Comparison of ENCODE assay signal across 24 cellular contexts in the genomic region with DNA sequence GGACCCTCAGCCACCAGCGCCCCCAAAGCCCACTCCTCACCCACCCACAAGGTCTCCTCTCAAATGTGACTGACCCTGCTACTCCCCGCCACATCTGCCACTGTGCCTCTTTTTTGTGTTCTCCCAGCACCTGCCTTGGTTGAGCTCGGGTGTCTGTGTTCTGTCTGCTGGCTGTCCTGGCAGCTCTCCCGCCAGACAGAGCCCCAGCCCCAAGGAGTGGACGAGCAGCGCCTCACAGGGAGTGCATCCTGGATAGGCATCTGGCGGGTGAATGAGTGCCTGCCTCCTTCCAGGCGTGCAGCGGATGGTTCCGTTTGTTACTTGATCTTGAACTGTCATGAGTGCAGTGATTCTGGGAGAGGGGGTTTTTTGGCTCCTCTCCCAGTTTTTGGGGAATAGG.
DNase-seq lines count a peak whose midpoint lies in the region; ATAC-seq and TF ChIP-seq lines count a peak whose summit lies in the region.
"Had no signal": no experiment of that assay in that cellular context is flagged by ENCODE, and none has a peak within 500 bp of the region (broad histone marks: within the 10 kb centered on the region; RNA-seq: fewer than 3 reads in every experiment).

No MANE protein-coding gene starts in this region.

- H2BK5ac ChIP-seq in neuronal stem cell (ENCODE audit: low read length), result no peak overlapping the region

- no peaks in the 10 kb centered on the region for H3K4me1 Mint-ChIP-seq in naive thymus-derived CD4-positive, alpha-beta T cell
- H3K4me1 Mint-ChIP-seq: memory B cell, T-cell had no signal

- TF ChIP-seq RAD21 in SK-N-SH (IDR thresholded peaks at IDR 0.05; ENCODE audit: low read length), result peak; percentile 43

- no peak overlapping the region for H3K27ac Mint-ChIP-seq in naive thymus-derived CD4-positive, alpha-beta T cell
- H3K27ac Mint-ChIP-seq: activated CD8-positive, alpha-beta T cell treated with anti-CD3 and anti-CD28 coated beads, Interleukin-2, amount 10 ng/mL, durations not matched to agents 7 days and 5 days; activated naive CD8-positive, alpha-beta T cell treated with anti-CD3 and anti-CD28 coated beads, Interleukin-2, amount 50 U/mL, for 24 hours; CD4-positive, alpha-beta T cell; memory B cell had no signal

- no peak for TF ChIP-seq CTCF in SK-N-SH (IDR thresholded peaks at IDR 0.05)

- H3K9me2 ChIP-seq in SK-N-SH, result no peaks in the 10 kb centered on the region

- no peak overlapping the region for H3K27ac ChIP-seq in SK-N-SH (ENCODE audit: low read depth in 2 of 2, low read length in 1 of 2)
- no peak overlapping the region for H3K27ac ChIP-seq in neuronal stem cell (replicated peaks; ENCODE audit: low read length)
- H3K27ac ChIP-seq in naive thymus-derived CD4-positive, alpha-beta T cell (ENCODE audit: low read depth, low read length), result no peak overlapping the region
- H3K27ac ChIP-seq: 22Rv1, body of pancreas, prostate gland, upper lobe of left lung had no signal

- H2AFZ ChIP-seq in SK-N-SH (ENCODE audit: low read depth) (no peak overlapping the region), neuronal stem cell (ENCODE audit: low read length) (no peak overlapping the region)

- POLR2A ChIA-PET in SK-N-SH (lab: Yijun Ruan, JAX), result interaction anchor here (1.6 kb wide), 1 partner anchor 30 kb away, joined by 4 read pairs; no protein-coding TSS in a partner anchor
- POLR2A ChIA-PET in naive thymus-derived CD4-positive, alpha-beta T cell (lab: Charles Lee), result no interaction called here

- H3K14ac ChIP-seq in neuronal stem cell (ENCODE audit: low read length), result no peak overlapping the region

- no peaks in the 10 kb centered on the region for H3K9me3 ChIP-seq in SK-N-SH
- H3K9me3 ChIP-seq in neuronal stem cell (replicated peaks in 1 of 2; ENCODE audit: control insufficient read depth in 2 of 2, insufficient read depth in 1 of 2, low read depth in 1 of 2, low read length in 2 of 2), result no peaks in the 10 kb centered on the region
- no peaks in the 10 kb centered on the region for H3K9me3 ChIP-seq in naive thymus-derived CD4-positive, alpha-beta T cell (ENCODE audit: control insufficient read depth in 2 of 3, low read length in 3 of 3)
- H3K9me3 ChIP-seq: body of pancreas, MG63, prostate gland, upper lobe of left lung had no signal

- no peak overlapping the region for H2BK12ac ChIP-seq in neuronal stem cell (ENCODE audit: low read length)

- H2BK15ac ChIP-seq in neuronal stem cell (ENCODE audit: low read length), result no peak overlapping the region

- 20% methylated on average over 10 of the region's 10 CpGs for WGBS in SK-N-SH (ENCODE audit: low lambda C conversion rate)
- no CpG with 5 or more reads among the region's 10 CpGs for WGBS in neuronal stem cell (ENCODE audit: extremely low coverage in 2 of 2, insufficient read length in 2 of 2, insufficient replicate concordance in 1 of 2), 2 donors

- peak overlapping the region; percentile 46 for H2AK5ac ChIP-seq in neuronal stem cell (ENCODE audit: low read depth, low read length)

- ATAC-seq in SK-N-SH treated with all-trans-retinoic acid at 6 μM for 48 hours, result no peak
- no peak for ATAC-seq in naive thymus-derived CD4-positive, alpha-beta T cell
- ATAC-seq: activated CD4-positive, CD25-positive, alpha-beta regulatory T cell treated with anti-CD3 and anti-CD28 coated beads, Interleukin-2, amount 50 U/mL, for 24 hours; activated CD8-positive, alpha-beta T cell treated with anti-CD3 and anti-CD28 coated beads, Interleukin-2, amount 10 ng/mL, durations not matched to agents 7 days and 5 days; activated naive CD8-positive, alpha-beta T cell treated with anti-CD3 and anti-CD28 coated beads, Interleukin-2, amount 50 U/mL, for 24 hours; body of pancreas; T-cell had no signal

- peaks cover 0 to 2% (median 0%) of the 10 kb centered on the region in 11 donors for H3K9me3 Mint-ChIP-seq in naive thymus-derived CD4-positive, alpha-beta T cell
- H3K9me3 Mint-ChIP-seq: activated naive CD8-positive, alpha-beta T cell treated with anti-CD3 and anti-CD28 coated beads, Interleukin-2, amount 50 U/mL, for 24 hours; CD4-positive, alpha-beta T cell; memory B cell; T-cell had no signal

- peak in 1 of 2 experiments; percentile 48; a peak in 2 of 4 replicates for TF ChIP-seq EP300 in SK-N-SH (IDR thresholded peaks at IDR 0.05; ENCODE audit: borderline replicate concordance in 1 of 2, low read depth in 1 of 2, low read length in 1 of 2)

- CTCF ChIA-PET in SK-N-SH (lab: Yijun Ruan, JAX), result interaction anchor here (0.6 to 2.6 kb wide), 2 partner anchors 30 to 174 kb away, joined by 3 to 5 read pairs; no protein-coding TSS in a partner anchor
- CTCF ChIA-PET in naive thymus-derived CD4-positive, alpha-beta T cell (lab: Charles Lee), result no interaction called here

- intact Hi-C loops in naive thymus-derived CD4-positive, alpha-beta T cell (cut with micrococcal nuclease), result no loop called here

- H3K36me3 ChIP-seq in SK-N-SH (replicated peaks in 1 of 2; ENCODE audit: control insufficient read depth in 1 of 2, insufficient read depth in 2 of 2, low read length in 1 of 2) (no peaks in the 10 kb centered on the region), neuronal stem cell (replicated peaks in 1 of 2; ENCODE audit: control insufficient read depth in 2 of 2, insufficient read depth in 2 of 2, low read length in 2 of 2) (no peaks in the 10 kb centered on the region)
- H3K36me3 ChIP-seq in naive thymus-derived CD4-positive, alpha-beta T cell (ENCODE audit: control insufficient read depth in 2 of 3, insufficient read depth in 3 of 3, low read length in 3 of 3), result no peaks in the 10 kb centered on the region
- H3K36me3 ChIP-seq: MG63, prostate gland, upper lobe of left lung had no signal

- no peak overlapping the region for H3K23ac ChIP-seq in neuronal stem cell (ENCODE audit: low read depth, low read length, poor library complexity)

- no peak overlapping the region for H3K4me3 Mint-ChIP-seq in naive thymus-derived CD4-positive, alpha-beta T cell
- H3K4me3 Mint-ChIP-seq: activated CD8-positive, alpha-beta T cell treated with anti-CD3 and anti-CD28 coated beads, Interleukin-2, amount 10 ng/mL, durations not matched to agents 7 days and 5 days; activated naive CD8-positive, alpha-beta T cell treated with anti-CD3 and anti-CD28 coated beads, Interleukin-2, amount 50 U/mL, for 24 hours; CD4-positive, alpha-beta T cell; memory B cell; T-cell had no signal

- H3K9ac ChIP-seq in SK-N-SH (no peak overlapping the region), neuronal stem cell (ENCODE audit: low read depth, low read length, poor library complexity) (peak overlapping the region; percentile 21)

- no peaks in the 10 kb centered on the region for H3K36me3 Mint-ChIP-seq in naive thymus-derived CD4-positive, alpha-beta T cell
- H3K36me3 Mint-ChIP-seq: memory B cell, T-cell had no signal

- no peaks in the 10 kb centered on the region for H3F3A ChIP-seq in SK-N-SH (replicated peaks; ENCODE audit: insufficient read depth)

- no peaks in the 10 kb centered on the region for H4K20me1 ChIP-seq in SK-N-SH (ENCODE audit: insufficient read depth)

- no peak overlapping the region for H4K8ac ChIP-seq in neuronal stem cell (ENCODE audit: low read depth, low read length)

- H3K4me2 ChIP-seq in SK-N-SH, result peak overlapping the region; percentile 25; the same call in 1 of the 2 replicates
- H3K4me2 ChIP-seq in neuronal stem cell (ENCODE audit: insufficient read depth, low read length, poor library complexity, severe bottlenecking), result no peak overlapping the region

- peak overlapping the region; percentile 27 for H3K18ac ChIP-seq in neuronal stem cell (ENCODE audit: low read length)

- H3K27me3 ChIP-seq in SK-N-SH (ENCODE audit: insufficient read depth) (no peaks in the 10 kb centered on the region; the same call in 1 of the 2 replicates), neuronal stem cell (ENCODE audit: control insufficient read depth in 3 of 3, insufficient read depth in 3 of 3, low read depth in 1 of 3, low read length in 3 of 3) (peaks cover 0 to 2% (median 0%) of the 10 kb centered on the region in 3 experiments)
- no peaks in the 10 kb centered on the region for H3K27me3 ChIP-seq in naive thymus-derived CD4-positive, alpha-beta T cell (ENCODE audit: control insufficient read depth in 2 of 2, insufficient read depth in 2 of 2, low read length in 2 of 2)

- no peaks in the 10 kb centered on the region for H3K79me1 ChIP-seq in neuronal stem cell (ENCODE audit: low read depth, low read length)

- no peak overlapping the region for H4K91ac ChIP-seq in neuronal stem cell (ENCODE audit: low read depth, low read length, poor library complexity)

- H3K79me2 ChIP-seq in SK-N-SH (ENCODE audit: insufficient read depth), result no peaks in the 10 kb centered on the region

- no peak overlapping the region for H3K4me3 ChIP-seq in SK-N-SH (ENCODE audit: low read depth in 2 of 2, low read length in 1 of 2)
- no peak overlapping the region for H3K4me3 ChIP-seq in neuronal stem cell (ENCODE audit: low read length in 2 of 2)
- no peak overlapping the region for H3K4me3 ChIP-seq in naive thymus-derived CD4-positive, alpha-beta T cell (ENCODE audit: low read length)
- H3K4me3 ChIP-seq: body of pancreas, MG63, prostate gland, upper lobe of left lung had no signal

- H3K4me1 ChIP-seq in SK-N-SH (ENCODE audit: control insufficient read depth in 1 of 2, insufficient read depth in 2 of 2, low read depth in 1 of 2, low read length in 1 of 2), result peaks cover 0 to 15% of the 10 kb centered on the region in 2 experiments; a peak in 1 of 4 replicates
- peaks cover 19 to 24% of the 10 kb centered on the region in 2 donors for H3K4me1 ChIP-seq in neuronal stem cell (ENCODE audit: control insufficient read depth in 2 of 2, insufficient read depth in 1 of 2, low read depth in 1 of 2, low read length in 2 of 2)
- no peaks in the 10 kb centered on the region for H3K4me1 ChIP-seq in naive thymus-derived CD4-positive, alpha-beta T cell (ENCODE audit: control insufficient read depth in 2 of 2, insufficient read depth in 2 of 2, low read length in 2 of 2)
- H3K4me1 ChIP-seq: body of pancreas, prostate gland, upper lobe of left lung had no signal

- peaks cover 7 to 38% (median 24%) of the 10 kb centered on the region in 5 donors for H3K27me3 Mint-ChIP-seq in naive thymus-derived CD4-positive, alpha-beta T cell

- H3K4ac ChIP-seq in neuronal stem cell (ENCODE audit: low read length), result no peak overlapping the region

- no peak overlapping the region for H2BK120ac ChIP-seq in neuronal stem cell (ENCODE audit: low read depth, low read length)

- DNase-seq in DMS 273 (lab: John Stamatoyannopoulos, UW; ENCODE audit: unreplicated experiment), result peak; percentile 86
- no peak for DNase-seq in DMS 273 treated with DMSO at 0.1 percent for 48 hours (lab: John Stamatoyannopoulos, UW)
- peak; percentile 67 for DNase-seq in SK-N-SH
- peak; percentile 11 for DNase-seq in RPMI7951 (ENCODE audit: low read depth)
- no peak for DNase-seq in neuronal stem cell (ENCODE audit: low spot score)
- DNase-seq in naive thymus-derived CD4-positive, alpha-beta T cell, result no peak
- no peak for DNase-seq in D341Med (ENCODE audit: low spot score)
- DNase-seq: activated CD8-positive, alpha-beta T cell treated with anti-CD3 and anti-CD28 coated beads, Interleukin-2, amount 10 ng/mL, durations not matched to agents 7 days and 5 days; activated gamma-delta T cell; activated naive CD8-positive, alpha-beta T cell treated with anti-CD3 and anti-CD28 coated beads, Interleukin-2, amount 50 U/mL, for 24 hours; body of pancreas; CD4-positive, alpha-beta T cell; KBM-7; MG63; NCI-H1694 treated with DMSO at 0.1 percent for 48 hours; NCI-H774; stimulated activated CD8-positive, alpha-beta memory T cell treated with anti-CD3 and anti-CD28 coated beads, Interleukin-4, amount 100 ng/mL, for 48 hours; T-cell; upper lobe of left lung had no signal

Comparison
In these comparisons a context has a peak if more than half of its experiments do, and no peak if none do; other contexts are left out.
1. DNase-seq: peak in DMS 273 (single experiment), SK-N-SH (single experiment) and RPMI7951 (single experiment); none in DMS 273 treated with DMSO at 0.1 percent for 48 hours (single experiment), neuronal stem cell (single experiment), naive thymus-derived CD4-positive, alpha-beta T cell (0 of 9) and D341Med (single experiment).